Comparison of ENCODE assay signal across 20 cellular contexts in genomic region chr4:171524913-171525312, GRCh38.
DNase-seq lines count a peak whose midpoint lies in the region; ATAC-seq and TF ChIP-seq lines count a peak whose summit lies in the region.
"Had no signal": no experiment of that assay in that cellular context is flagged by ENCODE, and none has a peak within 500 bp of the region (broad histone marks: within the 10 kb centered on the region; RNA-seq: fewer than 3 reads in every experiment).

No MANE protein-coding gene starts in this region.

- H3K4me3 ChIP-seq in choroid plexus epithelial cell (ENCODE audit: low read depth, low read length) (no peak overlapping the region), dorsolateral prefrontal cortex (no peak overlapping the region)
- H3K4me3 ChIP-seq: A549; BLaER1 treated with 17β-estradiol and CSF1 and Interleukin-3, amounts not matched to agents 10 nM and 100 nM; HAP-1 had no signal

- DNase-seq in HEK293T (ENCODE audit: extremely low spot score) (no peak), SK-MEL-5 (ENCODE audit: low read depth, low spot score) (peak; percentile 4), choroid plexus epithelial cell (ENCODE audit: low read depth) (peak; percentile 2), cerebellum (ENCODE audit: low spot score) (no peak), dorsolateral prefrontal cortex (no peak)
- no peak for DNase-seq in CD4-positive, alpha-beta T cell
- DNase-seq: 8988T; ACHN; AML-193; BE2C; Caco-2; CD4-positive, alpha-beta memory T cell; DMS153; DND-41; GOT3 had no signal

- H3K27me3 Mint-ChIP-seq in CD4-positive, alpha-beta T cell, result no peaks in the 10 kb centered on the region
- H3K27me3 Mint-ChIP-seq: CD4-positive, alpha-beta memory T cell had no signal

- H3K27ac ChIP-seq in CD4-positive, alpha-beta T cell (ENCODE audit: low read depth, low read length), result no peak overlapping the region
- H3K27ac ChIP-seq in dorsolateral prefrontal cortex, result no peak overlapping the region
- H3K27ac ChIP-seq: A549; BLaER1 treated with 17β-estradiol and CSF1 and Interleukin-3, amounts not matched to agents 10 nM and 100 nM had no signal

- no peak overlapping the region for H3K27ac Mint-ChIP-seq in CD4-positive, alpha-beta T cell
- H3K27ac Mint-ChIP-seq: CD14-positive monocyte; CD4-positive, alpha-beta memory T cell had no signal

- peaks cover 4% of the 10 kb centered on the region for H3K9me3 Mint-ChIP-seq in CD4-positive, alpha-beta T cell
- H3K9me3 Mint-ChIP-seq: CD14-positive monocyte had no signal

- TF ChIP-seq CTCF in choroid plexus epithelial cell (conservative IDR thresholded peaks at IDR 0.05; ENCODE audit: low read depth, low read length), result no peak
- TF ChIP-seq CTCF in CD4-positive, alpha-beta T cell (IDR thresholded peaks at IDR 0.05), result no peak
- TF ChIP-seq CTCF in dorsolateral prefrontal cortex (IDR thresholded peaks at IDR 0.05 in 54 of 56, conservative IDR thresholded peaks at IDR 0.05 in 2 of 56; ENCODE audit: low read depth in 1 of 56, partially characterized antibody in 56 of 56), result no peak

- no peak overlapping the region for H3K4me3 Mint-ChIP-seq in CD4-positive, alpha-beta T cell
- H3K4me3 Mint-ChIP-seq: CD14-positive monocyte; CD4-positive, alpha-beta memory T cell had no signal

- in situ Hi-C loops in SK-MEL-5 (cut with HindIII; ENCODE audit: low pct_unique_long_range_greater_than_20kb, low sequenced_read_pairs), result no loop called here

- H3K9me3 ChIP-seq in CD4-positive, alpha-beta T cell (ENCODE audit: control insufficient read depth, low read length), result no peaks in the 10 kb centered on the region
- H3K9me3 ChIP-seq: A549; BE2C; BLaER1 treated with 17β-estradiol and CSF1 and Interleukin-3, amounts not matched to agents 10 nM and 100 nM; Caco-2; HAP-1 had no signal

- intact Hi-C loops in CD4-positive, alpha-beta T cell (cut with DNase I, micrococcal nuclease), result no loop called here
- intact Hi-C loops in dorsolateral prefrontal cortex (cut with DNase I), result no loop called here

- no peaks in the 10 kb centered on the region for H3K27me3 ChIP-seq in CD4-positive, alpha-beta T cell (ENCODE audit: control insufficient read depth, insufficient read depth, low read length)
- H3K27me3 ChIP-seq in dorsolateral prefrontal cortex, result no peaks in the 10 kb centered on the region
- H3K27me3 ChIP-seq: BE2C; BLaER1 treated with 17β-estradiol and CSF1 and Interleukin-3, amounts not matched to agents 10 nM and 100 nM had no signal

- POLR2A ChIA-PET in HEK293T (lab: Yijun Ruan, JAX), result no interaction called here
- POLR2A ChIA-PET in CD4-positive, alpha-beta T cell (lab: Charles Lee), result no interaction called here

- no peaks in the 10 kb centered on the region for H3K4me1 Mint-ChIP-seq in CD4-positive, alpha-beta T cell (ENCODE audit: low read depth)
- H3K4me1 Mint-ChIP-seq: CD14-positive monocyte; CD4-positive, alpha-beta memory T cell had no signal

- no peak for ATAC-seq in CD4-positive, alpha-beta T cell (ENCODE audit: poor library complexity)
- ATAC-seq in HG02938 (IDR thresholded peaks at IDR 0.05; ENCODE audit: unreplicated experiment), result no peak
- ATAC-seq: A549 had no signal

- H3K36me3 Mint-ChIP-seq in CD4-positive, alpha-beta T cell (ENCODE audit: low read depth), result no peaks in the 10 kb centered on the region
- H3K36me3 Mint-ChIP-seq: CD14-positive monocyte; CD4-positive, alpha-beta memory T cell had no signal

- CTCF ChIA-PET in HEK293T (lab: Yijun Ruan, JAX), result no interaction called here
- CTCF ChIA-PET in CD4-positive, alpha-beta T cell (lab: Charles Lee), result no interaction called here

TF ChIP-seq in HEK293T, 16 proteins besides CTCF, POLR2A, EP300 and RAD21:
- TF ChIP-seq PKNOX1 (IDR thresholded peaks at IDR 0.05) (0 out of 2 replicates have a peak, but pooled peaks have one; percentile 15), ZNF384 (IDR thresholded peaks at IDR 0.05) (no peak), FOXK2 (IDR thresholded peaks at IDR 0.05) (no peak), LEF1 (IDR thresholded peaks at IDR 0.05; ENCODE audit: borderline replicate concordance) (no peak), NFRKB (IDR thresholded peaks at IDR 0.05) (no peak), ARNT (IDR thresholded peaks at IDR 0.05) (no peak), L3MBTL2 (conservative IDR thresholded peaks at IDR 0.05) (no peak)

Comparison
In these comparisons a context has a peak if more than half of its experiments do, and no peak if none do; other contexts are left out.
1. DNase-seq: peak in SK-MEL-5 (single experiment) and choroid plexus epithelial cell (single experiment); none in HEK293T (single experiment), CD4-positive, alpha-beta T cell (0 of 10), cerebellum (single experiment) and dorsolateral prefrontal cortex (0 of 10).